1 cellular context compared by ENCODE assay signal in genomic region chr11:126586303-126586627, GRCh38.
TF ChIP-seq lines count a peak whose summit lies in the region.

No MANE protein-coding gene starts in this region.

TF ChIP-seq in HepG2, 621 proteins besides CTCF, POLR2A, EP300 and RAD21 (continued from another document):
- no peak for TF ChIP-seq SKIL (CRISPR knock-in tag; IDR thresholded peaks at IDR 0.05; ENCODE audit: borderline replicate concordance)
- TF ChIP-seq THYN1 (CRISPR knock-in tag; IDR thresholded peaks at IDR 0.05; ENCODE audit: borderline replicate concordance, low read depth): no peak
- no peak for TF ChIP-seq SMYD3 (CRISPR knock-in tag; IDR thresholded peaks at IDR 0.05)
- no peak for TF ChIP-seq SP5 (CRISPR knock-in tag; IDR thresholded peaks at IDR 0.05; ENCODE audit: borderline replicate concordance, low read depth)
- TF ChIP-seq ZNF33A (CRISPR knock-in tag; IDR thresholded peaks at IDR 0.05; ENCODE audit: borderline replicate concordance): no peak
- TF ChIP-seq ZNF138 (CRISPR knock-in tag; IDR thresholded peaks at IDR 0.05; ENCODE audit: low read depth): no peak
- TF ChIP-seq MED8 (CRISPR knock-in tag; IDR thresholded peaks at IDR 0.05; ENCODE audit: insufficient replicate concordance): no peak
- TF ChIP-seq ZNF367 (CRISPR knock-in tag; IDR thresholded peaks at IDR 0.05; ENCODE audit: borderline replicate concordance): no peak
- no peak for TF ChIP-seq ELF4 (CRISPR knock-in tag; IDR thresholded peaks at IDR 0.05; ENCODE audit: borderline replicate concordance)
- no peak for TF ChIP-seq HOXA9 (CRISPR knock-in tag; IDR thresholded peaks at IDR 0.05; ENCODE audit: borderline replicate concordance)
- no peak for TF ChIP-seq TGIF2 (CRISPR knock-in tag; IDR thresholded peaks at IDR 0.05)
- TF ChIP-seq TMF1 (CRISPR knock-in tag; IDR thresholded peaks at IDR 0.05; ENCODE audit: low read depth): no peak
